In the genomic region with DNA sequence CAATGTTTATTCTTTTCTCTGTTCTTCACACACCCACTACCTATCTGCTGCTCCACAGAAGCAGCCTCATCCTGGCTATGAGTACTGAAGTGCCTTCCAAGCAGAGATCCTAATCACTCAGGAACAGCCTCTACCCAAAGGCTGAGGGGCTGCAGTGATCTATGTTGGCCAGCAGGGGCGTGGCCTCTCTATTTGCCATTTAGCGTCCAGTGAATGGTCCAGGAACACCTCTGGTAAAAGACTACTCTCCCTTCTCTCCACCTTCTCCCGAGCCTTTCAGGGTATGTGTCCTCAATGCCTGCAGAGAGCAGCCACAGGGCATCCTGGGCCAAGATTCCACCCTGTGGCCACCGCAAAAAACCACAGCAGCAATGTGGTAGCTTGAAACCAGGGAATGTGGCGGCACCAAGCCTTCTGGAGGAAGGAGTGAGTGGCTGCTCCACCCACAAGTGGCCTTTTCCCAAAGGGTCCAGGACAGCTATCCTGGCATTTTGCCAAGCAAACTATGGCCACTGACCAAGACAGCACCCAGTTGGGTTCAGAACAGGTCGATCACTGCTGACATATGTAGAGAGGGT, we compare ENCODE assay signal across 7 cellular contexts.
A peak's percentile ranks its signal among the peaks of the same experiment; 100 is the strongest.
DNase-seq lines count a peak whose midpoint lies in the region; ATAC-seq, FAIRE-seq and TF ChIP-seq lines count a peak whose summit lies in the region.

No MANE protein-coding gene starts in this region.

- no peaks in the 10 kb centered on the region for H3K9me3 ChIP-seq in keratinocyte (ENCODE audit: control insufficient read depth, low read depth, low read length)

- peak; percentile 5 for FAIRE-seq in keratinocyte (lab: Jason Lieb, UNC)

- H3K27me3 Mint-ChIP-seq in activated naive CD8-positive, alpha-beta T cell treated with anti-CD3 and anti-CD28 coated beads, Interleukin-2, amount 50 U/mL, for 24 hours, result peaks cover 2% of the 10 kb centered on the region

- no peak overlapping the region for H3K27ac ChIP-seq in keratinocyte (ENCODE audit: control insufficient read depth, insufficient read depth, low read length)

- H3K4me2 ChIP-seq in keratinocyte (ENCODE audit: control insufficient read depth, extremely low read depth, insufficient read depth, low read depth, low read length), result no peak overlapping the region

- H3K27ac Mint-ChIP-seq in activated naive CD8-positive, alpha-beta T cell treated with anti-CD3 and anti-CD28 coated beads, Interleukin-2, amount 50 U/mL, for 24 hours, result no peak overlapping the region

- no peaks in the 10 kb centered on the region for H3K36me3 ChIP-seq in keratinocyte (ENCODE audit: control insufficient read depth in 2 of 2, extremely low read depth in 1 of 2, insufficient read depth in 2 of 2, low read length in 2 of 2)

- H3K4me1 ChIP-seq in keratinocyte (ENCODE audit: control insufficient read depth, extremely low read depth, insufficient read depth, low read length), result peaks cover 5% of the 10 kb centered on the region

- no peak overlapping the region for H3K4me3 ChIP-seq in keratinocyte (ENCODE audit: control insufficient read depth in 2 of 3, extremely low read depth in 1 of 3, insufficient read depth in 2 of 3, low read depth in 1 of 3, low read length in 3 of 3)

- DNase-seq in DMS153 treated with DMSO at 0.1 percent for 48 hours (lab: John Stamatoyannopoulos, UW; ENCODE audit: unreplicated experiment) (peak; percentile 54), NCI-H748 (lab: John Stamatoyannopoulos, UW; ENCODE audit: unreplicated experiment) (peak; percentile 58), keratinocyte (ENCODE audit: low read depth, low spot score) (no peak)
- DNase-seq in activated naive CD8-positive, alpha-beta T cell treated with anti-CD3 and anti-CD28 coated beads, Interleukin-2, amount 50 U/mL, for 24 hours, result peak; percentile 38
- peak; percentile 53 for DNase-seq in stimulated activated naive CD8-positive, alpha-beta T cell treated with anti-CD3 and anti-CD28 coated beads, Interleukin-15, Interleukin-2, amounts not matched to agents 100 U/mL and 50 U/mL, for 24 hours

- H3K9ac ChIP-seq in keratinocyte (ENCODE audit: control insufficient read depth, extremely low read depth, insufficient read depth, low read length), result no peak overlapping the region

- no peak overlapping the region for H3K4me3 Mint-ChIP-seq in activated naive CD8-positive, alpha-beta T cell treated with anti-CD3 and anti-CD28 coated beads, Interleukin-2, amount 50 U/mL, for 24 hours

- no peaks in the 10 kb centered on the region for H3K9me3 Mint-ChIP-seq in activated naive CD8-positive, alpha-beta T cell treated with anti-CD3 and anti-CD28 coated beads, Interleukin-2, amount 50 U/mL, for 24 hours

- H4K20me1 ChIP-seq in keratinocyte (ENCODE audit: control insufficient read depth, extremely low read depth, insufficient read depth, low read length), result no peaks in the 10 kb centered on the region

- no peaks in the 10 kb centered on the region for H3K79me2 ChIP-seq in keratinocyte (ENCODE audit: control insufficient read depth, insufficient read depth, low read length)

- peaks cover 20% of the 10 kb centered on the region for H3K4me1 Mint-ChIP-seq in activated naive CD8-positive, alpha-beta T cell treated with anti-CD3 and anti-CD28 coated beads, Interleukin-2, amount 50 U/mL, for 24 hours

- H3K27me3 ChIP-seq in keratinocyte (ENCODE audit: control insufficient read depth, extremely low read depth, insufficient read depth, low read length), result no peaks in the 10 kb centered on the region

- no peak overlapping the region for H2AFZ ChIP-seq in keratinocyte (ENCODE audit: control insufficient read depth, low read length)

- dilution Hi-C loops in keratinocyte (cut with MboI; ENCODE audit: extremely low pct_ligation_motif_present, low sequenced_read_pairs), result no loop called here

- no peaks in the 10 kb centered on the region for H3K9me1 ChIP-seq in keratinocyte (ENCODE audit: control insufficient read depth, extremely low read depth, insufficient read depth, low read length)

- H3K36me3 Mint-ChIP-seq in activated naive CD8-positive, alpha-beta T cell treated with anti-CD3 and anti-CD28 coated beads, Interleukin-2, amount 50 U/mL, for 24 hours (ENCODE audit: low read depth), result no peaks in the 10 kb centered on the region

- ATAC-seq in GM21529 (IDR thresholded peaks at IDR 0.05; ENCODE audit: unreplicated experiment) (peak; percentile 44), HG02852 (IDR thresholded peaks at IDR 0.05; ENCODE audit: unreplicated experiment) (no peak)
- no peak for ATAC-seq in activated naive CD8-positive, alpha-beta T cell treated with anti-CD3 and anti-CD28 coated beads, Interleukin-2, amount 50 U/mL, for 24 hours
- peak; percentile 21 for ATAC-seq in stimulated activated naive CD8-positive, alpha-beta T cell treated with anti-CD3 and anti-CD28 coated beads, Interleukin-15, Interleukin-2, amounts not matched to agents 100 U/mL and 50 U/mL, for 24 hours

- peak; percentile 74 to 93 (median 76) for TF ChIP-seq CTCF in keratinocyte (optimal IDR thresholded peaks at IDR 0.05 in 1 of 3, IDR thresholded peaks at IDR 0.05 in 1 of 3, conservative IDR thresholded peaks at IDR 0.05 in 1 of 3; ENCODE audit: extremely low read depth in 1 of 3, insufficient read depth in 2 of 3, low read length in 3 of 3)

Comparison
In these comparisons a context has a peak if more than half of its experiments do, and no peak if none do; other contexts are left out.
1. ATAC-seq: peak in GM21529 (single experiment) and stimulated activated naive CD8-positive, alpha-beta T cell treated with anti-CD3 and anti-CD28 coated beads, Interleukin-15, Interleukin-2, amounts not matched to agents 100 U/mL and 50 U/mL, for 24 hours (single experiment); none in activated naive CD8-positive, alpha-beta T cell treated with anti-CD3 and anti-CD28 coated beads, Interleukin-2, amount 50 U/mL, for 24 hours (single experiment) and HG02852 (single experiment).